8 cellular contexts compared by ENCODE assay signal in genomic region chr11:64233913-64234839, GRCh38. TPM values are rescaled to one million over a fixed set of nuclear protein-coding genes. Genes with fewer than 3 reads are reported as not detected.
DNase-seq lines count a peak whose midpoint lies in the region; ATAC-seq and TF ChIP-seq lines count a peak whose summit lies in the region.

TSS of gene VEGFB (plus strand) at chr11:64234584. CDS start at chr11:64234834, 250 bp downstream.

- CTCF ChIA-PET in AG04449 (lab: Yijun Ruan, JAX) = interaction anchor here (1.4 kb wide), 1 partner anchor 30 kb away, joined by 5 read pairs; no protein-coding TSS in a partner anchor

- TF ChIP-seq CTCF in AG04449 (IDR thresholded peaks at IDR 0.05; ENCODE audit: insufficient read depth, low read length, missing control alignments) = no peak

- peak within 1 kb of the TSS; percentile 66 for H3K4me3 ChIP-seq in AG04449 (ENCODE audit: low read depth, low read length)

- peak; percentile 35 for ATAC-seq in GM19023 (IDR thresholded peaks at IDR 0.05; ENCODE audit: unreplicated experiment)
- ATAC-seq in left colon = peak; percentile 43
- ATAC-seq in HG02870 (IDR thresholded peaks at IDR 0.05; ENCODE audit: unreplicated experiment) = no peak

- intact Hi-C loops in left colon (cut with DNase I, micrococcal nuclease) = no loop called here

- POLR2A ChIA-PET in AG04449 (lab: Yijun Ruan, JAX) = no interaction called here

- DNase-seq in AG04449 (ENCODE audit: low read depth, low spot score) (no peak), M059J (ENCODE audit: low read depth) (peak; percentile 60), left colon (peak; percentile 79 to 81)
- peak; percentile 69 for DNase-seq in activated CD4-positive, CD25-positive, alpha-beta regulatory T cell treated with anti-CD3 and anti-CD28 coated beads, Interleukin-2, amount 50 U/mL, for 72 hours
- DNase-seq in stimulated activated CD4-positive, alpha-beta T cell treated with anti-CD3 and anti-CD28 coated beads, Interleukin-2, amount 100 ng/mL, for 4 hours (ENCODE audit: low read depth) = peak; percentile 69

- peak within 1 kb of the TSS; percentile 88 for H3K27ac ChIP-seq in cingulate gyrus (ENCODE audit: low read depth, low read length)

RNA-seq across cellular contexts. Expression of gene VEGFB, which starts in this region (rescaled TPM):
- total RNA-seq in M059J (2014; rRNA removed; shearing (Covaris generic)) = 29.8 and 36.1 TPM in 2 replicates
- 10 to 100 TPM; 40.8 to 68.8 TPM for total RNA-seq in left colon
